22 cellular contexts compared by ENCODE assay signal in the genomic region with DNA sequence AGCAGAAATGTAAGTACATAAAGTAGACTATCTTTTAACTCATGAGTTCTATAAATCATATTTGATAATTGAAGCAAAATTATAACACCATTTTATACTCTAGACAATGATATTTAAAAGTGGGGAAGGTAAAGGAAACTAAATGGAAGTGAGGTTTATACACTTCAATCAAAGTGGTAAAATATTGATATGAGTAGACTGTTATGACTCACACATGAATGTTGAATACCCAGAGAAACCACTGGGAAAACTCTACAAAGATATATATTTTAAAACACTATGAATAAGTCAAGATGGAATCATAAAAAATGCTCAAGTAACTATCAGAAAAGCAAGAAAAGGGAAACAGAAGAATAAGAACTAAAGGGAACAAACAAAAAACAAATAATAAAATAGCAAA. TPM values are rescaled to one million over a fixed set of nuclear protein-coding genes. Genes with fewer than 3 reads are reported as not detected.
A peak's percentile ranks its signal among the peaks of the same experiment; 100 is the strongest.
DNase-seq lines count a peak whose midpoint lies in the region; ATAC-seq, FAIRE-seq and TF ChIP-seq lines count a peak whose summit lies in the region.
"Had no signal": no experiment of that assay in that cellular context is flagged by ENCODE, and none has a peak within 500 bp of the region (broad histone marks: within the 10 kb centered on the region; RNA-seq: fewer than 3 reads in every experiment).

No MANE protein-coding gene starts in this region.

- FAIRE-seq in G401.6 (lab: Jason Lieb, UNC), result peak; percentile 3
- peak; percentile 65 for FAIRE-seq in pancreas (lab: Jason Lieb, UNC)
- FAIRE-seq: GM18507, RCC 7860 had no signal

- H3K36me3 Mint-ChIP-seq in activated T-cell treated with anti-CD3 and anti-CD28 coated beads, Interleukin-2, amount 50 U/mL, for 72 hours (ENCODE audit: insufficient read depth in 2 of 2), result no peaks in the 10 kb centered on the region
- peaks cover 0 to 9% (median 2%) of the 10 kb centered on the region in 3 donors for H3K36me3 Mint-ChIP-seq in CD8-positive, alpha-beta memory T cell

- DNase-seq in activated T-cell treated with anti-CD3 and anti-CD28 coated beads, Interleukin-2, amount 50 U/mL, for 72 hours, result no peak
- no peak for DNase-seq in activated T-cell treated with anti-CD3 and anti-CD28 coated beads, Interleukin-2, amount 50 U/mL, for 48 hours
- DNase-seq in pancreas (no peak), BE2C (no peak), NCI-H345 (lab: John Stamatoyannopoulos, UW) (no peak)
- no peak for DNase-seq in CD8-positive, alpha-beta memory T cell
- DNase-seq: C1 segment of cervical spinal cord; DMS79 treated with DMSO at 0.1 percent for 48 hours; H9; NCI-H1105 treated with DMSO at 0.1 percent for 48 hours; NCI-H1694; NCI-H2081 treated with DMSO at 0.1 percent for 48 hours; NCI-H510A; NCI-H748 treated with DMSO at 0.1 percent for 48 hours; NK-92 treated with Interleukin-12 subunit alpha and Interleukin-12 subunit beta, amount 100 ng/mL, for 24 hours had no signal

- H3K4me3 Mint-ChIP-seq in activated T-cell treated with anti-CD3 and anti-CD28 coated beads, Interleukin-2, amount 50 U/mL, for 72 hours, result no peak overlapping the region
- no peak overlapping the region for H3K4me3 Mint-ChIP-seq in CD8-positive, alpha-beta memory T cell
- H3K4me3 Mint-ChIP-seq: H9 had no signal

- no peaks in the 10 kb centered on the region for H3K36me3 ChIP-seq in pancreas
- H3K36me3 ChIP-seq in BE2C, result no peaks in the 10 kb centered on the region
- no peaks in the 10 kb centered on the region for H3K36me3 ChIP-seq in CD8-positive, alpha-beta memory T cell (ENCODE audit: insufficient read depth, low read length)

- intact Hi-C loops in pancreas (cut with DNase I), result no loop called here

- H3K4me1 ChIP-seq in pancreas (no peaks in the 10 kb centered on the region), BE2C (no peaks in the 10 kb centered on the region)
- no peaks in the 10 kb centered on the region for H3K4me1 ChIP-seq in CD8-positive, alpha-beta memory T cell (ENCODE audit: insufficient read depth, low read length)

- no peaks in the 10 kb centered on the region for H3K9me3 Mint-ChIP-seq in activated T-cell treated with anti-CD3 and anti-CD28 coated beads, Interleukin-2, amount 50 U/mL, for 72 hours
- no peaks in the 10 kb centered on the region for H3K9me3 Mint-ChIP-seq in CD8-positive, alpha-beta memory T cell

- H3K4me3 ChIP-seq in pancreas (no peak overlapping the region), BE2C (ENCODE audit: low read depth, low read length) (no peak overlapping the region)
- H3K4me3 ChIP-seq in CD8-positive, alpha-beta memory T cell (ENCODE audit: low read length), result no peak overlapping the region

- POLR2A ChIA-PET in CD8-positive, alpha-beta memory T cell (lab: Charles Lee), result no interaction called here

- peak; percentile 66 to 74 for ATAC-seq in activated T-cell treated with anti-CD3 and anti-CD28 coated beads, Interleukin-2, amount 50 U/mL, for 72 hours (replicated peaks in 1 of 2)
- ATAC-seq in HG03565 (IDR thresholded peaks at IDR 0.05; ENCODE audit: unreplicated experiment), result peak; percentile 46
- ATAC-seq in pancreas, result no peak
- ATAC-seq: Right ventricle myocardium inferior had no signal

- peaks cover 14% of the 10 kb centered on the region for H3K4me1 Mint-ChIP-seq in activated T-cell treated with anti-CD3 and anti-CD28 coated beads, Interleukin-2, amount 50 U/mL, for 72 hours (ENCODE audit: low read depth)
- H3K4me1 Mint-ChIP-seq in CD8-positive, alpha-beta memory T cell, result peaks cover 0 to 17% (median 0%) of the 10 kb centered on the region in 3 donors
- H3K4me1 Mint-ChIP-seq: H9 had no signal

- H3K27me3 Mint-ChIP-seq in activated T-cell treated with anti-CD3 and anti-CD28 coated beads, Interleukin-2, amount 50 U/mL, for 72 hours (ENCODE audit: low read depth), result peaks cover 70% of the 10 kb centered on the region
- H3K27me3 Mint-ChIP-seq in CD8-positive, alpha-beta memory T cell, result no peaks in the 10 kb centered on the region

- H3K27me3 ChIP-seq in pancreas (peaks cover 0 to 16% (median 6%) of the 10 kb centered on the region in 4 donors), BE2C (no peaks in the 10 kb centered on the region)
- no peaks in the 10 kb centered on the region for H3K27me3 ChIP-seq in CD8-positive, alpha-beta memory T cell (ENCODE audit: insufficient read depth, low read length, poor library complexity, severe bottlenecking)

- TF ChIP-seq CTCF in pancreas (IDR thresholded peaks at IDR 0.05) (no peak), BE2C (IDR thresholded peaks at IDR 0.05; ENCODE audit: low read depth, low read length) (no peak)

- no peak overlapping the region for H3K27ac Mint-ChIP-seq in activated T-cell treated with anti-CD3 and anti-CD28 coated beads, Interleukin-2, amount 50 U/mL, for 72 hours
- H3K27ac Mint-ChIP-seq in CD8-positive, alpha-beta memory T cell, result peak overlapping the region in 1 of 8 donors; percentile 31
- H3K27ac Mint-ChIP-seq: H9 had no signal

- no peak overlapping the region for H3K27ac ChIP-seq in pancreas
- no peak overlapping the region for H3K27ac ChIP-seq in CD8-positive, alpha-beta memory T cell (ENCODE audit: low read depth, low read length)

- CTCF ChIA-PET in CD8-positive, alpha-beta memory T cell (lab: Charles Lee), result no interaction called here

- H3K9me3 ChIP-seq in pancreas, result no peaks in the 10 kb centered on the region
- H3K9me3 ChIP-seq in BE2C, result no peaks in the 10 kb centered on the region
- no peaks in the 10 kb centered on the region for H3K9me3 ChIP-seq in CD8-positive, alpha-beta memory T cell (ENCODE audit: low read length)

RNA-seq across cellular contexts. Expression of gene VSIG1, which starts 8.4 kb away (rescaled TPM):
- under 1 TPM; 0.22 to 0.25 TPM for total RNA-seq in activated T-cell treated with anti-CD3 and anti-CD28 coated beads, Interleukin-2, amount 50 U/mL, for 72 hours
- 1 to 10 TPM in 1 of 6 donors, under 1 TPM in 2, not detected in 3; 0.16 to 1.8 (median 0.23) TPM for total RNA-seq in pancreas
- polyA plus RNA-seq in pancreas, result under 1 TPM in 1 of 2 donors, not detected in 1; 0.05 TPM
- polyA plus RNA-seq in BE2C (2012; ENCODE audit: insufficient read depth, insufficient read length, low read depth), result 0.14 TPM
- 1 to 10 TPM; 1.9 to 3.1 TPM for total RNA-seq in CD8-positive, alpha-beta memory T cell
- polyA plus RNA-seq in CD8-positive, alpha-beta memory T cell, result 14.9 TPM
- total RNA-seq: G401, Right ventricle myocardium inferior, SK-MEL-5 had no signal

RNA-seq across cellular contexts. Expression of gene PSMD10, which starts 38.1 kb away (rescaled TPM):
- 10 to 100 TPM; 36.1 to 38.9 TPM for total RNA-seq in activated T-cell treated with anti-CD3 and anti-CD28 coated beads, Interleukin-2, amount 50 U/mL, for 72 hours
- 10 to 100 TPM in 4 of 6 donors, 1 to 10 TPM in 2; 7.8 to 20.3 (median 12.9) TPM for total RNA-seq in pancreas
- 10 to 100 TPM; 11.6 to 22.0 TPM for polyA plus RNA-seq in pancreas
- 95.9 TPM for polyA plus RNA-seq in BE2C (2012; ENCODE audit: insufficient read depth, insufficient read length, low read depth)
- 10 to 100 TPM; 40.4 to 43.0 TPM for total RNA-seq in CD8-positive, alpha-beta memory T cell
- 55.2 TPM for polyA plus RNA-seq in CD8-positive, alpha-beta memory T cell

RNA-seq across cellular contexts. Expression of gene ATG4A, which starts 38.4 kb away (rescaled TPM):
- 10 to 100 TPM in 1 of 2 donors, 1 to 10 TPM in 1; 9.2 to 10.3 TPM for total RNA-seq in activated T-cell treated with anti-CD3 and anti-CD28 coated beads, Interleukin-2, amount 50 U/mL, for 72 hours
- total RNA-seq in pancreas, result 10 to 100 TPM in 2 of 6 donors, 1 to 10 TPM in 4; 8.9 to 12.7 (median 9.8) TPM
- polyA plus RNA-seq in pancreas, result 10 to 100 TPM; 10.2 to 14.6 TPM
- 17.5 TPM for polyA plus RNA-seq in BE2C (2012; ENCODE audit: insufficient read depth, insufficient read length, low read depth)
- total RNA-seq in CD8-positive, alpha-beta memory T cell, result 10 to 100 TPM; 10.7 to 10.8 TPM
- 20.4 TPM for polyA plus RNA-seq in CD8-positive, alpha-beta memory T cell

Comparison
In these comparisons a context has a peak if more than half of its experiments do, and no peak if none do; other contexts are left out.
1. ATAC-seq: peak in activated T-cell treated with anti-CD3 and anti-CD28 coated beads, Interleukin-2, amount 50 U/mL, for 72 hours (2 of 2) and HG03565 (single experiment); none in pancreas (0 of 4).